In the genomic region with DNA sequence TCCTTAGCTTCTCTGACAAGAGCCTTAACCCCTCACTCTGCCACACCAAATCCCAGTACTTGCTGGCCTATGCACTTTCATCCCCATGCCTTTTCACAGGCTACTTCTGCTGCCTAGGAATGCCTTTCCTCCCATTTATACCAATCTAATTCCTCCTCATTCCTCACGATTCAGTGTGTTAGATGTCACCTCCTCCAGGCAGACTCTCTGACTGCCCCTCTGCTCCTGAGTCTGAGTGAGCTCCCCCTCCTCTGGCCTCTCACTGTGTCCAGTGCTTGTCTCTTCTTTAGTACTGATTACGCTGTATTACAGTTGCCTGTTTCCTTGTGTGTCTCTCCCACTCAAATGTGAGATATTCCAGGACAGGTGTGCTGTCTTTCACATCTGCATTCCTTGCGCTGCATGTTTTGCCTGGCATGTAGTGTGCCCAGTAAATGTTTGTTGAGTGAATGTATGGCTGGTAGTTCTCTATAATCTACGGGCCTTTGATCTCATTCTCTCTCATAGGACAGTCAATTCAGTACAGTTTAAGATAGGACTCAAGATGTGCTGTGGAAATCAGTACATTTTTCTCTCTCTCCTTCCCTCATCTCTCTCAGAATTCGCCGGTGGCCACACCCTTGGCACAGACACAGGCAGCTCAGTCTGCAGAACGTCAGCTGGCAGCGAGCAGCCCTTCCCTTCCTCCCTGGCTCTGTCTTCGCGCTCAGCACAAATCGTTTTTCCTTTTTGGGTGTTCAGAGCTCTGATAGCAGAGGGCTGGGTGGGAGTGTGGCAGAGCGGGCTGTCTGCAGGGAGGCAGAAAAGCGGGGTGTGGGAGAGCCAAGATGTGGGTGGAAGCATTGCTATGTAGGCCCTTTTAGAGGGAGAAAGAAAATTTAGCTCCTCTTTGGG, we compare ENCODE assay signal across 8 cellular contexts. TPM values are rescaled to one million over a fixed set of nuclear protein-coding genes. Genes with fewer than 3 reads are reported as not detected.
A peak's percentile ranks its signal among the peaks of the same experiment; 100 is the strongest.
DNase-seq lines count a peak whose midpoint lies in the region; ATAC-seq, FAIRE-seq and TF ChIP-seq lines count a peak whose summit lies in the region.

No MANE protein-coding gene starts in this region.

- H3K9ac ChIP-seq in kidney (ENCODE audit: low read length in 2 of 2) (no peak overlapping the region), subcutaneous abdominal adipose tissue (ENCODE audit: low read length in 5 of 5) (peak overlapping the region in 1 of 5 donors; percentile 55)

- no peaks in the 10 kb centered on the region for H3K4me1 ChIP-seq in kidney (ENCODE audit: control insufficient read depth in 1 of 2, insufficient read depth in 1 of 2, low read depth in 1 of 2, low read length in 2 of 2)
- H3K4me1 ChIP-seq in subcutaneous abdominal adipose tissue (ENCODE audit: control insufficient read depth in 5 of 5, insufficient read depth in 5 of 5, low read length in 5 of 5) = peaks cover 3 to 26% (median 21%) of the 10 kb centered on the region in 5 donors

- no peak overlapping the region for H3K27ac ChIP-seq in kidney (ENCODE audit: low read depth in 2 of 2, low read length in 2 of 2)
- H3K27ac ChIP-seq in subcutaneous abdominal adipose tissue (ENCODE audit: low read depth, low read length) = peak overlapping the region; percentile 43

- TF ChIP-seq CTCF in bronchial epithelial cell (IDR thresholded peaks at IDR 0.05; ENCODE audit: insufficient read depth, low read length, severe bottlenecking) (no peak), kidney (IDR thresholded peaks at IDR 0.05; ENCODE audit: borderline replicate concordance, extremely low read depth, insufficient read depth) (no peak)

- ATAC-seq in GM21515 (IDR thresholded peaks at IDR 0.05; ENCODE audit: unreplicated experiment) (no peak), GM19455 (IDR thresholded peaks at IDR 0.05; ENCODE audit: unreplicated experiment) (no peak), HG02884 (IDR thresholded peaks at IDR 0.05; ENCODE audit: unreplicated experiment) (no peak)

- H3K36me3 ChIP-seq in bronchial epithelial cell (ENCODE audit: control insufficient read depth, insufficient read depth, low read length) = no peaks in the 10 kb centered on the region
- no peaks in the 10 kb centered on the region for H3K36me3 ChIP-seq in kidney (ENCODE audit: control insufficient read depth in 1 of 2, insufficient read depth in 2 of 2, low read length in 2 of 2)
- no peaks in the 10 kb centered on the region for H3K36me3 ChIP-seq in subcutaneous abdominal adipose tissue (ENCODE audit: control insufficient read depth in 5 of 5, insufficient read depth in 5 of 5, low read length in 5 of 5)

- DNase-seq in NCI-H1436 treated with DMSO at 0.1 percent for 48 hours (lab: John Stamatoyannopoulos, UW) (peak; percentile 28), bronchial epithelial cell (ENCODE audit: low read depth) (peak; percentile 48), kidney (peak; percentile 82), HEK293T (ENCODE audit: extremely low spot score) (no peak)

- CTCF ChIA-PET in HEK293T (lab: Yijun Ruan, JAX) = interaction anchor here (0.6 to 0.8 kb wide), 2 partner anchors 13 to 27 kb away, joined by 3 read pairs; no protein-coding TSS in a partner anchor

- no peak for FAIRE-seq in bronchial epithelial cell (lab: Jason Lieb, UNC)
- FAIRE-seq in kidney (lab: Jason Lieb, UNC) = no peak

- POLR2A ChIA-PET in HEK293T (lab: Yijun Ruan, JAX) = interaction anchor here (0.7 to 5.2 kb wide), 4 partner anchors 18 to 66 kb away, joined by 5 to 32 read pairs (median 20); a partner anchor contains a TSS

- H3K9me3 ChIP-seq in kidney (ENCODE audit: control insufficient read depth in 1 of 2, low read length in 2 of 2) (no peaks in the 10 kb centered on the region), subcutaneous abdominal adipose tissue (ENCODE audit: control insufficient read depth in 5 of 5, low read length in 5 of 5) (no peaks in the 10 kb centered on the region)

- H3K27me3 ChIP-seq in bronchial epithelial cell (ENCODE audit: control insufficient read depth, insufficient read depth, low read length) (no peaks in the 10 kb centered on the region), subcutaneous abdominal adipose tissue (ENCODE audit: control insufficient read depth in 5 of 5, insufficient read depth in 4 of 5, low read length in 5 of 5) (no peaks in the 10 kb centered on the region)

- intact Hi-C loops in kidney (cut with DNase I) = no loop called here

- H3K4me3 ChIP-seq in bronchial epithelial cell (ENCODE audit: low read depth, low read length) (no peak overlapping the region), kidney (ENCODE audit: low read length in 2 of 2) (no peak overlapping the region), subcutaneous abdominal adipose tissue (ENCODE audit: low read depth in 1 of 5, low read length in 5 of 5) (no peak overlapping the region)

TF ChIP-seq in HEK293T, 16 proteins besides CTCF, POLR2A, EP300 and RAD21:
- TF ChIP-seq LEF1 (IDR thresholded peaks at IDR 0.05; ENCODE audit: borderline replicate concordance) = no peak
- TF ChIP-seq HDGF (IDR thresholded peaks at IDR 0.05; ENCODE audit: borderline replicate concordance) = no peak
- no peak for TF ChIP-seq BHLHE40 (IDR thresholded peaks at IDR 0.05; ENCODE audit: borderline replicate concordance)
- no peak for TF ChIP-seq TARDBP (IDR thresholded peaks at IDR 0.05)
- TF ChIP-seq, protein P1, sequence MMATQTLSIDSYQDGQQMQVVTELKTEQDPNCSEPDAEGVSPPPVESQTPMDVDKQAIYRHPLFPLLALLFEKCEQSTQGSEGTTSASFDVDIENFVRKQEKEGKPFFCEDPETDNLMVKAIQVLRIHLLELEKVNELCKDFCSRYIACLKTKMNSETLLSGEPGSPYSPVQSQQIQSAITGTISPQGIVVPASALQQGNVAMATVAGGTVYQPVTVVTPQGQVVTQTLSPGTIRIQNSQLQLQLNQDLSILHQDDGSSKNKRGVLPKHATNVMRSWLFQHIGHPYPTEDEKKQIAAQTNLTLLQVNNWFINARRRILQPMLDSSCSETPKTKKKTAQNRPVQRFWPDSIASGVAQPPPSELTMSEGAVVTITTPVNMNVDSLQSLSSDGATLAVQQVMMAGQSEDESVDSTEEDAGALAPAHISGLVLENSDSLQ (IDR thresholded peaks at IDR 0.05) = no peak
- no peak for TF ChIP-seq L3MBTL2 (conservative IDR thresholded peaks at IDR 0.05)
- TF ChIP-seq FOXA1 (IDR thresholded peaks at IDR 0.05) = no peak
- no peak for TF ChIP-seq NFRKB (IDR thresholded peaks at IDR 0.05)
- TF ChIP-seq CTBP1 (IDR thresholded peaks at IDR 0.05; ENCODE audit: borderline replicate concordance) = no peak
- TF ChIP-seq ZNF384 (IDR thresholded peaks at IDR 0.05) = no peak
- no peak for TF ChIP-seq SUZ12 (IDR thresholded peaks at IDR 0.05)
- no peak for TF ChIP-seq FOXK2 (IDR thresholded peaks at IDR 0.05)
- no peak for TF ChIP-seq FOXM1 (IDR thresholded peaks at IDR 0.05; ENCODE audit: borderline replicate concordance)
- TF ChIP-seq SP1 (IDR thresholded peaks at IDR 0.05) = no peak
- no peak for TF ChIP-seq ARNT (IDR thresholded peaks at IDR 0.05)
- no peak for TF ChIP-seq ELF4 (IDR thresholded peaks at IDR 0.05)
TF ChIP-seq in HEK293T: peak in this region for 0.

RNA-seq across cellular contexts. Expression of a gene that starts 18.5 kb away (rescaled TPM):
- total RNA-seq in bronchial epithelial cell (71.1 and 90.3 TPM in 2 replicates), kidney (48.8 TPM)
- 81.2 TPM for polyA plus RNA-seq in kidney (ENCODE audit: insufficient read depth, low read depth, low replicate concordance)
